8 cellular contexts compared by ENCODE assay signal in the genomic region with DNA sequence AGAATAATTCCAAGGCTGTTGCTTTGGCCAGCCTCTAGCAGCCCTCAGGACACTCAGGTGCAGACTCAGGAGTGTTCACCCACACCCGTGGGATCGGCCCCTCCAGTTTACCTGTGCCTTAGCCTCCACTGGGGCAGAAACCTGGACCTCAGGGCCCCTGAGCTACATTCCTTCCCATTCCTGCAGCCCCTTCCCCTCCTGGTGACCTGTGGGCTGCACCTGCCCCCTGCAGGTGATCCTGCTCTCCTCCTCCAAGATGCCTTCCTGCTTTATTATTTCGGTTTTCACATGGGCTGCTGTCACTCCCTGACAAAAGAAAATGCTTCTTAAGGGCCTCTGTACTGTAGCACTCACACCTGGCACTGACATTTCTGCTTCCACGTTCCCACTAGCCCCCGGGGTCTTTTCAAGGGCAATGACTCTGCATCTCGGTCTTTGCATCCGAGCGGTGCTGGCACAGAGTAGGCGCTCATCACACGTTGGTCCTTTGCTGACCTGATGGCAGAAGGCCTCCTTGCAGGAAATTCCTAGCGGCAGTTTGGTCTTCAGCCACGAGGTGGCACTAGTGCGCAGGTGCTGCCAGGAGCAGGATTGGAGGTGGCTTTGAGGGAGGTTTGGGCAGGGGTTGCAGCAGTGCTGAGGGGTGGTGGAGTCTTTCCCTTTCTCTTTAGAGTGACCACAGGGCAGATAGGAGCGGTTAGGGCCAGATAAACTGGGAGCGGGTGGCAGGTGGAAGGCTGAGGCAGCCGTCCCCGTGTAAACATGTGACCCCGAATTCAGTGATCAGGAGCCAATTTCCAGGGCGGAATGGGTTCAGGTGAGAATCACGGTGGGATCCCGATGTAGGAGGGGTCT. TPM values are rescaled to one million over a fixed set of nuclear protein-coding genes. Genes with fewer than 3 reads are reported as not detected.
A peak's percentile ranks its signal among the peaks of the same experiment; 100 is the strongest.
DNase-seq lines count a peak whose midpoint lies in the region; ATAC-seq, FAIRE-seq and TF ChIP-seq lines count a peak whose summit lies in the region.

No MANE protein-coding gene starts in this region.

- no peak overlapping the region for H3K4me3 Mint-ChIP-seq in MCF 10A (ENCODE audit: unreplicated experiment)

- BruUV-seq in MCF 10A (replicated peaks; lab: Mats Ljungman, UMichigan), result no TSS peak

- no peaks in the 10 kb centered on the region for H3K36me3 ChIP-seq in keratinocyte (ENCODE audit: control insufficient read depth in 2 of 2, extremely low read depth in 1 of 2, insufficient read depth in 2 of 2, low read length in 2 of 2)

- no peaks in the 10 kb centered on the region for H3K9me3 Mint-ChIP-seq in MCF 10A (ENCODE audit: unreplicated experiment)

- peak; percentile 52 for DNase-seq in A172 (ENCODE audit: low spot score)
- DNase-seq in GM18507 (ENCODE audit: extremely low spot score, insufficient read length, low read depth), result no peak
- peak; percentile 22 for DNase-seq in NCI-H2107 (lab: John Stamatoyannopoulos, UW)
- peak; percentile 79 for DNase-seq in MCF 10A (ENCODE audit: unreplicated experiment)
- no peak for DNase-seq in keratinocyte (ENCODE audit: low read depth, low spot score)
- peak; percentile 82 to 88 for DNase-seq in stimulated activated CD4-positive, alpha-beta T cell treated with anti-CD3 and anti-CD28 coated beads, Interleukin-2, amount 100 ng/mL, for 24 hours

- no peak for ATAC-seq in GM19324 (IDR thresholded peaks at IDR 0.05; ENCODE audit: low FRiP score, unreplicated experiment)

- H3K9me1 ChIP-seq in keratinocyte (ENCODE audit: control insufficient read depth, extremely low read depth, insufficient read depth, low read length), result no peaks in the 10 kb centered on the region

- H3K79me2 ChIP-seq in keratinocyte (ENCODE audit: control insufficient read depth, insufficient read depth, low read length), result no peaks in the 10 kb centered on the region

- CTCF ChIA-PET in MCF 10A (lab: Yijun Ruan, JAX), result interaction anchor here (0.6 to 3.9 kb wide), 28 partner anchors 10 to 921 kb away, joined by 3 to 32 read pairs (median 4); no protein-coding TSS in a partner anchor

- H3K4me2 ChIP-seq in keratinocyte (ENCODE audit: control insufficient read depth, extremely low read depth, insufficient read depth, low read depth, low read length), result peak overlapping the region; percentile 67

- FAIRE-seq in GM18507 (lab: Jason Lieb, UNC) (peak; percentile 63), keratinocyte (lab: Jason Lieb, UNC) (peak; percentile 52)

- dilution Hi-C loops in keratinocyte (cut with MboI; ENCODE audit: extremely low pct_ligation_motif_present, low sequenced_read_pairs), result no loop called here

- POLR2A ChIA-PET in MCF 10A (lab: Yijun Ruan, JAX), result no interaction called here

- peaks cover 7% of the 10 kb centered on the region for H3K27me3 ChIP-seq in keratinocyte (ENCODE audit: control insufficient read depth, extremely low read depth, insufficient read depth, low read length)

- H3K4me3 ChIP-seq in keratinocyte (ENCODE audit: control insufficient read depth in 2 of 3, extremely low read depth in 1 of 3, insufficient read depth in 2 of 3, low read depth in 1 of 3, low read length in 3 of 3), result peak overlapping the region in 2 of 3 experiments; percentile 31 to 34

- no peak overlapping the region for H3K9ac ChIP-seq in keratinocyte (ENCODE audit: control insufficient read depth, extremely low read depth, insufficient read depth, low read length)

- peaks cover 24% of the 10 kb centered on the region for H3K27me3 Mint-ChIP-seq in MCF 10A (ENCODE audit: insufficient read depth, unreplicated experiment)

- peak overlapping the region; percentile 70 for H2AFZ ChIP-seq in keratinocyte (ENCODE audit: control insufficient read depth, low read length)

- no peak overlapping the region for H3K27ac Mint-ChIP-seq in MCF 10A (ENCODE audit: low read depth, unreplicated experiment)

- H3K27ac ChIP-seq in VCaP (no peak overlapping the region; the same call in 1 of the 2 replicates), keratinocyte (ENCODE audit: control insufficient read depth, insufficient read depth, low read length) (no peak overlapping the region)

- no peaks in the 10 kb centered on the region for H4K20me1 ChIP-seq in keratinocyte (ENCODE audit: control insufficient read depth, extremely low read depth, insufficient read depth, low read length)

- TF ChIP-seq CTCF in VCaP (conservative IDR thresholded peaks at IDR 0.05), result peak; percentile 97
- peak; percentile 97 for TF ChIP-seq CTCF in MCF 10A (IDR thresholded peaks at IDR 0.05; ENCODE audit: unreplicated experiment)
- TF ChIP-seq CTCF in keratinocyte (optimal IDR thresholded peaks at IDR 0.05 in 1 of 3, IDR thresholded peaks at IDR 0.05 in 1 of 3, conservative IDR thresholded peaks at IDR 0.05 in 1 of 3; ENCODE audit: extremely low read depth in 1 of 3, insufficient read depth in 2 of 3, low read length in 3 of 3), result peak; percentile 93 to 95 (median 95)

- H3K4me1 ChIP-seq in keratinocyte (ENCODE audit: control insufficient read depth, extremely low read depth, insufficient read depth, low read length), result peaks cover 3% of the 10 kb centered on the region

- intact Hi-C loops in MCF 10A (cut with micrococcal nuclease), result no loop called here

- no peaks in the 10 kb centered on the region for H3K9me3 ChIP-seq in keratinocyte (ENCODE audit: control insufficient read depth, low read depth, low read length)

- peaks cover 7% of the 10 kb centered on the region for H3K4me1 Mint-ChIP-seq in MCF 10A (ENCODE audit: insufficient read depth, unreplicated experiment)

- H3K36me3 Mint-ChIP-seq in MCF 10A (ENCODE audit: insufficient read depth, unreplicated experiment), result peaks cover 5% of the 10 kb centered on the region

RNA-seq across cellular contexts. Expression of a gene that starts 25.3 kb away (rescaled TPM):
- total RNA-seq in A172 (2014; rRNA removed; shearing (Covaris generic)), result 6.7 and 7.6 TPM in 2 replicates
- 28.6 and 35.0 TPM in 2 replicates for total RNA-seq in MCF 10A (2022)
- 16.7 to 22.3 TPM (median 21.2 TPM) in 3 replicates for polyA plus RNA-seq in keratinocyte
- polyA plus RNA-seq in keratinocyte (2011; ENCODE audit: low read depth), result 16.0 TPM
- 11.0 and 14.0 TPM in 2 replicates for polyA plus RNA-seq in keratinocyte (2011; cell fraction: cytosol; rRNA removed)
- polyA plus RNA-seq in keratinocyte (2011; cell fraction: nucleus; rRNA removed), result 34.6 and 39.9 TPM in 2 replicates
- polyA plus RNA-seq in keratinocyte (2012; ENCODE audit: low replicate concordance), result 20.3 and 25.8 TPM in 2 replicates
- polyA minus RNA-seq in keratinocyte, result 23.1 to 53.1 TPM (median 42.1 TPM) in 3 replicates
- polyA minus RNA-seq in keratinocyte (2011; cell fraction: cytosol; rRNA and poly(A)+ RNA removed), result 25.3 TPM
- 31.2 and 45.8 TPM in 2 replicates for polyA minus RNA-seq in keratinocyte (2011; cell fraction: nucleus; rRNA and poly(A)+ RNA removed)

Comparison
In these comparisons a context has a peak if more than half of its experiments do, and no peak if none do; other contexts are left out.
1. DNase-seq: peak in A172 (single experiment), NCI-H2107 (single experiment), MCF 10A (single experiment) and stimulated activated CD4-positive, alpha-beta T cell treated with anti-CD3 and anti-CD28 coated beads, Interleukin-2, amount 100 ng/mL, for 24 hours (2 of 2); none in GM18507 (single experiment) and keratinocyte (single experiment).
2. Peak in every context shown above with its lines, with median percentiles within 50 percentile points of each other: CTCF ChIP-seq.